In genomic region chr7:149714910-149715471, GRCh38 we compare ENCODE assay signal across 8 cellular contexts. TPM values are rescaled to one million over a fixed set of nuclear protein-coding genes. Genes with fewer than 3 reads are reported as not detected.
DNase-seq lines count a peak whose midpoint lies in the region; ATAC-seq, FAIRE-seq and TF ChIP-seq lines count a peak whose summit lies in the region.

No MANE protein-coding gene starts in this region.

- peaks cover 5% of the 10 kb centered on the region for H3K36me3 Mint-ChIP-seq in activated naive CD4-positive, alpha-beta T cell treated with anti-CD3 and anti-CD28 coated beads, Interleukin-2, amount 50 U/mL, for 24 hours

- peak in 1 of 2 donors; percentile 24 for TF ChIP-seq POLR2A in heart left ventricle (IDR thresholded peaks at IDR 0.05)

- peak in 1 of 5 donors; percentile 52 for DNase-seq in heart left ventricle
- DNase-seq in cardiac septum (ENCODE audit: low spot score): no peak
- peak; percentile 23 for DNase-seq in inferior parietal cortex (ENCODE audit: extremely low spot score)
- DNase-seq in stimulated activated CD4-positive, alpha-beta T cell treated with anti-CD3 and anti-CD28 coated beads, TNF-alpha, amount 100 ng/mL, for 1 hour (ENCODE audit: low read depth in 3 of 3, low spot score in 1 of 3): peak in 2 of 3 donors; percentile 7 to 30
- DNase-seq in GF-D8 (lab: John Stamatoyannopoulos, UW): no peak
- DNase-seq in D721Med (ENCODE audit: insufficient read length, low spot score): no peak

- ATAC-seq in heart left ventricle: peak in 1 of 4 donors; percentile 1

- peaks cover 0 to 22% (median 12%) of the 10 kb centered on the region in 12 donors for H3K9me3 ChIP-seq in heart left ventricle
- peaks cover 9% of the 10 kb centered on the region for H3K9me3 ChIP-seq in HUES48 (ENCODE audit: control insufficient read depth, insufficient read depth, low read length)

- peak overlapping the region; percentile 50 to 94 (median 78) for H3K4me3 ChIP-seq in heart left ventricle
- H3K4me3 ChIP-seq in HUES48 (ENCODE audit: low read depth, low read length): peak overlapping the region; percentile 88

- H3K36me3 ChIP-seq in heart left ventricle: no peaks in the 10 kb centered on the region
- H3K36me3 ChIP-seq in HUES48 (ENCODE audit: control insufficient read depth, insufficient read depth, low read length): no peaks in the 10 kb centered on the region

- TF ChIP-seq CTCF in heart left ventricle (IDR thresholded peaks at IDR 0.05): no peak
- no peak for TF ChIP-seq CTCF in D721Med (IDR thresholded peaks at IDR 0.05; ENCODE audit: insufficient read depth, missing control alignments)

- H3K4me1 Mint-ChIP-seq in activated naive CD4-positive, alpha-beta T cell treated with anti-CD3 and anti-CD28 coated beads, Interleukin-2, amount 50 U/mL, for 24 hours: peaks cover 22% of the 10 kb centered on the region

- WGBS in heart left ventricle, 4 donors: 2 to 14% (median 3%) methylated on average over 11 to 48 of the region's 48 CpGs

- H3K27ac ChIP-seq in heart left ventricle: peak overlapping the region; percentile 72 to 94 (median 86)
- H3K27ac ChIP-seq in HUES48 (ENCODE audit: low read depth, low read length): no peak overlapping the region

- no peaks in the 10 kb centered on the region for H3K27me3 Mint-ChIP-seq in activated naive CD4-positive, alpha-beta T cell treated with anti-CD3 and anti-CD28 coated beads, Interleukin-2, amount 50 U/mL, for 24 hours

- peak overlapping the region; percentile 85 for H3K4me3 Mint-ChIP-seq in activated naive CD4-positive, alpha-beta T cell treated with anti-CD3 and anti-CD28 coated beads, Interleukin-2, amount 50 U/mL, for 24 hours

- H3K9ac ChIP-seq in HUES48 (ENCODE audit: low read depth, low read length): peak overlapping the region; percentile 76

- H3K27ac Mint-ChIP-seq in activated naive CD4-positive, alpha-beta T cell treated with anti-CD3 and anti-CD28 coated beads, Interleukin-2, amount 50 U/mL, for 24 hours: peak overlapping the region; percentile 79

- H3K4me1 ChIP-seq in heart left ventricle (peaks cover 4 to 56% (median 28%) of the 10 kb centered on the region in 12 donors), HUES48 (ENCODE audit: control insufficient read depth, insufficient read depth, low read length) (peaks cover 5% of the 10 kb centered on the region; the same call in 1 of the 2 replicates)

- peaks cover 10% of the 10 kb centered on the region for H3K9me3 Mint-ChIP-seq in activated naive CD4-positive, alpha-beta T cell treated with anti-CD3 and anti-CD28 coated beads, Interleukin-2, amount 50 U/mL, for 24 hours

- intact Hi-C loops in heart left ventricle (cut with DNase I) (loop anchor here in 2 of 10 donors (5.0 to 10.0 kb wide), 3 partner anchors 90 to 1342 kb away; partner anchors contain the start of genes CDK5 (in 1 of the 2), SLC4A2 (in 1 of the 2) and ZNF862 (in 1 of the 2)), cardiac septum (cut with DNase I) (loop anchor here (5.0 kb wide), 1 partner anchor 122 kb away; the partner anchor contains the start of gene ZNF862)

- no peaks in the 10 kb centered on the region for H3K27me3 ChIP-seq in heart left ventricle
- H3K27me3 ChIP-seq in HUES48 (ENCODE audit: control insufficient read depth, insufficient read depth, low read length): peaks cover 9% of the 10 kb centered on the region; the same call in 1 of the 2 replicates

- no peak for FAIRE-seq in D721Med (lab: Jason Lieb, UNC)

RNA-seq across cellular contexts. Expression of gene ZNF467, which starts 58.4 kb away (rescaled TPM):
- total RNA-seq in heart left ventricle (1 to 10 TPM; 2.6 to 9.5 (median 5.1) TPM), cardiac septum (7.0 TPM)
- polyA plus RNA-seq in heart left ventricle: 1 to 10 TPM; 3.6 to 4.7 TPM

Comparison
In these comparisons a context has a peak if more than half of its experiments do, and no peak if none do; other contexts are left out.
1. DNase-seq: peak in inferior parietal cortex (single experiment) and stimulated activated CD4-positive, alpha-beta T cell treated with anti-CD3 and anti-CD28 coated beads, TNF-alpha, amount 100 ng/mL, for 1 hour (2 of 3); none in cardiac septum (single experiment), GF-D8 (single experiment) and D721Med (single experiment).